In the genomic region with DNA sequence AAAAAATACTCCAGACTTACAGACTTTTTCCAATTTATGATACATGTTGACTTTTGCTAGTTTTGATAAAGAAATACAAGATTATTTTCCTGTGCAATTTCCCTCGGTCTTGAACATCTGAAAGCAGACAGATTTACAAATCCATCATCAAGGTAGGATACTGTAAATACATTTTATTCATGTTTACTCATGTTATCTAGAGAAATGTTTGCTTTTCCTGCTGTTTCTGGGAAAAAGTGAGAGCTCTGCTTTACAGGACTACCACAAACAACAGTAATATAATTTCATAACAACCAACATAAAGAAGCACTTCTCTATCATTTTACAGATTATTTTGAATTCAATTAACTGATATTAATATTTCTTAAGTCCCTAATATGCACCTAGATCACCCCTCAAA, we compare ENCODE assay signal across 33 cellular contexts. TPM values are rescaled to one million over a fixed set of nuclear protein-coding genes. Genes with fewer than 3 reads are reported as not detected.
A peak's percentile ranks its signal among the peaks of the same experiment; 100 is the strongest.
DNase-seq lines count a peak whose midpoint lies in the region; ATAC-seq, FAIRE-seq and TF ChIP-seq lines count a peak whose summit lies in the region.
"Had no signal": no experiment of that assay in that cellular context is flagged by ENCODE, and none has a peak within 500 bp of the region (broad histone marks: within the 10 kb centered on the region; RNA-seq: fewer than 3 reads in every experiment).

No MANE protein-coding gene starts in this region.

- TF ChIP-seq EP300 in HepG2 (IDR thresholded peaks at IDR 0.05; ENCODE audit: low read depth in 2 of 2, low read length in 2 of 2) (peak in 1 of 2 experiments; percentile 49; a peak in 1 of 4 replicates), HepG2 (CRISPR knock-in tag; IDR thresholded peaks at IDR 0.05; ENCODE audit: borderline replicate concordance) (no peak)

- H3K27ac ChIP-seq in HepG2 (ENCODE audit: extremely low read length, insufficient read depth, low read length) (no peak overlapping the region), right lobe of liver (no peak overlapping the region), VCaP (peak overlapping the region; percentile 27), tibial artery (no peak overlapping the region)
- H3K27ac ChIP-seq: 22Rv1; A549; BLaER1; BLaER1 treated with 17β-estradiol and CSF1 and Interleukin-3, amounts not matched to agents 10 nM and 100 nM; C4-2B had no signal

- TF ChIP-seq CTCF in HepG2 (CRISPR knock-in tag; IDR thresholded peaks at IDR 0.05), result no peak
- TF ChIP-seq CTCF in right lobe of liver (IDR thresholded peaks at IDR 0.05), result no peak
- TF ChIP-seq CTCF in VCaP (conservative IDR thresholded peaks at IDR 0.05), result no peak
- no peak for TF ChIP-seq CTCF in tibial artery (IDR thresholded peaks at IDR 0.05)

- FAIRE-seq in HepG2 (lab: Jason Lieb, UNC), result no peak
- FAIRE-seq: A204.1, A549, D721Med had no signal

- H4K20me1 ChIP-seq in HepG2 (ENCODE audit: insufficient read depth, low read length), result no peaks in the 10 kb centered on the region
- H4K20me1 ChIP-seq: BLaER1; BLaER1 treated with 17β-estradiol and CSF1 and Interleukin-3, amounts not matched to agents 10 nM and 100 nM had no signal

- ATAC-seq in HepG2 (no peak), right lobe of liver (no peak)
- ATAC-seq: A549; CD8-positive, alpha-beta T cell had no signal

- 0% methylated on average over 1 of the region's 1 CpG for WGBS in HepG2 (ENCODE audit: low lambda C conversion rate)
- WGBS in right lobe of liver (ENCODE audit: insufficient coverage, low coverage, low lambda C conversion rate, missing lambda C conversion rate), result 38% methylated on average over 1 of the region's 1 CpG

- CTCF ChIA-PET in HepG2 (lab: Yijun Ruan, JAX; ENCODE audit: low intra/inter-chr PET ratio, low total read pairs), result no interaction called here

- POLR2A ChIA-PET in HepG2 (lab: Yijun Ruan, JAX), result no interaction called here

- DNase-seq in HepG2 (ENCODE audit: low spot score) (peak; percentile 5), right lobe of liver (no peak), head of caudate nucleus (no peak), tibial artery (no peak)
- DNase-seq: 8988T; ACHN; AML-193; BE2C; C1 segment of cervical spinal cord; Caco-2; Calu3; CD4-positive, alpha-beta memory T cell; CD4-positive, alpha-beta T cell; CD4-positive, CD25-positive, alpha-beta regulatory T cell; CD8-positive, alpha-beta memory T cell; CD8-positive, alpha-beta T cell; COR-L47; DMS 273 treated with DMSO at 0.1 percent for 48 hours; DMS153; DMS53; DMS79; DMS79 treated with DMSO at 0.1 percent for 48 hours; DND-41; EL had no signal

- no TSS peak for BruUV-seq in HepG2 (replicated peaks; lab: Mats Ljungman, UMichigan)

- H3K79me2 ChIP-seq in HepG2 (ENCODE audit: insufficient read depth, low read length), result no peaks in the 10 kb centered on the region

- intact Hi-C loops in HepG2 (cut with micrococcal nuclease; ENCODE audit: unreplicated experiment) (no loop called here), right lobe of liver (cut with DNase I) (no loop called here), head of caudate nucleus (cut with DNase I) (no loop called here), tibial artery (cut with DNase I; ENCODE audit: low total_unique reads) (no loop called here)

- H3K4me2 ChIP-seq in HepG2 (ENCODE audit: low read depth, low read length), result peak overlapping the region; percentile 16
- H3K4me2 ChIP-seq: A549; BLaER1; BLaER1 treated with 17β-estradiol and CSF1 and Interleukin-3, amounts not matched to agents 10 nM and 100 nM had no signal

- no peak overlapping the region for H2AFZ ChIP-seq in HepG2 (ENCODE audit: low read length)

- H3K9ac ChIP-seq in HepG2 (ENCODE audit: insufficient read depth, low read depth, low read length) (no peak overlapping the region), endocrine pancreas (ENCODE audit: control insufficient read depth, insufficient read depth, low read length) (no peak overlapping the region)
- H3K9ac ChIP-seq: BLaER1; BLaER1 treated with 17β-estradiol and CSF1 and Interleukin-3, amounts not matched to agents 10 nM and 100 nM had no signal

- TF ChIP-seq POLR2A in HepG2 (IDR thresholded peaks at IDR 0.05; ENCODE audit: insufficient read depth in 1 of 2, low read depth in 2 of 2, low read length in 2 of 2), result no peak
- TF ChIP-seq POLR2A in right lobe of liver (IDR thresholded peaks at IDR 0.05), result no peak

- no peaks in the 10 kb centered on the region for H3K36me3 ChIP-seq in HepG2 (replicated peaks in 1 of 2; ENCODE audit: control insufficient read depth in 1 of 2, insufficient read depth in 2 of 2, low read length in 2 of 2)
- H3K36me3 ChIP-seq in right lobe of liver, result no peaks in the 10 kb centered on the region
- H3K36me3 ChIP-seq in endocrine pancreas (ENCODE audit: control insufficient read depth, insufficient read depth, low read length), result no peaks in the 10 kb centered on the region
- H3K36me3 ChIP-seq in tibial artery, result no peaks in the 10 kb centered on the region
- H3K36me3 ChIP-seq: BE2C; BLaER1; BLaER1 treated with 17β-estradiol and CSF1 and Interleukin-3, amounts not matched to agents 10 nM and 100 nM had no signal

- H3K4me3 ChIP-seq in HepG2 (replicated peaks in 1 of 3; ENCODE audit: insufficient read depth in 1 of 3, low read depth in 2 of 3, low read length in 3 of 3), result no peak overlapping the region
- H3K4me3 ChIP-seq in right lobe of liver, result no peak overlapping the region
- H3K4me3 ChIP-seq in endocrine pancreas (ENCODE audit: control insufficient read depth, insufficient read depth, low read length), result peak overlapping the region; percentile 28
- H3K4me3 ChIP-seq in tibial artery, result no peak overlapping the region
- H3K4me3 ChIP-seq: A549; BLaER1; BLaER1 treated with 17β-estradiol and CSF1 and Interleukin-3, amounts not matched to agents 10 nM and 100 nM had no signal

- H3K4me1 ChIP-seq in HepG2 (ENCODE audit: insufficient read depth, low read length), result peaks cover 30% of the 10 kb centered on the region
- H3K4me1 ChIP-seq in right lobe of liver, result no peaks in the 10 kb centered on the region
- H3K4me1 ChIP-seq in endocrine pancreas (ENCODE audit: control insufficient read depth, insufficient read depth, low read length), result no peaks in the 10 kb centered on the region
- no peaks in the 10 kb centered on the region for H3K4me1 ChIP-seq in tibial artery
- H3K4me1 ChIP-seq: BE2C; BLaER1; BLaER1 treated with 17β-estradiol and CSF1 and Interleukin-3, amounts not matched to agents 10 nM and 100 nM; Caco-2 had no signal

- H3K9me3 ChIP-seq in HepG2 (ENCODE audit: low read length), result no peaks in the 10 kb centered on the region
- no peaks in the 10 kb centered on the region for H3K9me3 ChIP-seq in right lobe of liver
- H3K9me3 ChIP-seq in endocrine pancreas (ENCODE audit: control insufficient read depth, low read length), result no peaks in the 10 kb centered on the region
- no peaks in the 10 kb centered on the region for H3K9me3 ChIP-seq in tibial artery
- H3K9me3 ChIP-seq: A549; BE2C; BLaER1; BLaER1 treated with 17β-estradiol and CSF1 and Interleukin-3, amounts not matched to agents 10 nM and 100 nM; Caco-2 had no signal

- in situ Hi-C loops in HepG2 (cut with HindIII; ENCODE audit: extremely low pct_ligation_motif_present, low pct_unique_long_range_greater_than_20kb), result no loop called here

- TF ChIP-seq RAD21 in HepG2 (CRISPR knock-in tag; IDR thresholded peaks at IDR 0.05), result no peak

- H3K27me3 ChIP-seq in HepG2 (ENCODE audit: control insufficient read depth in 1 of 2, insufficient read depth in 2 of 2, low read length in 2 of 2) (no peaks in the 10 kb centered on the region), right lobe of liver (no peaks in the 10 kb centered on the region), endocrine pancreas (ENCODE audit: control insufficient read depth, insufficient read depth, low read length) (no peaks in the 10 kb centered on the region), tibial artery (no peaks in the 10 kb centered on the region)
- H3K27me3 ChIP-seq: BE2C; BLaER1; BLaER1 treated with 17β-estradiol and CSF1 and Interleukin-3, amounts not matched to agents 10 nM and 100 nM had no signal

TF ChIP-seq in HepG2, 621 proteins besides CTCF, POLR2A, EP300 and RAD21 (continues in another document):
- TF ChIP-seq ZNF737 (CRISPR knock-in tag; IDR thresholded peaks at IDR 0.05; ENCODE audit: borderline replicate concordance), result no peak
- peak; percentile 63; the same call in 1 of the 2 replicates for TF ChIP-seq ISL2 (CRISPR knock-in tag; IDR thresholded peaks at IDR 0.05)
- TF ChIP-seq FOXA1 (IDR thresholded peaks at IDR 0.05), result no peak
- peak; percentile 31; the same call in 1 of the 2 replicates for TF ChIP-seq FOXA1 (CRISPR knock-in tag; IDR thresholded peaks at IDR 0.05)
- no peak for TF ChIP-seq FOXP1 (IDR thresholded peaks at IDR 0.05)
- peak; percentile 41 for TF ChIP-seq FOXP1 (CRISPR knock-in tag; IDR thresholded peaks at IDR 0.05)
- peak; percentile 75; the same call in 1 of the 2 replicates for TF ChIP-seq NCOA2 (CRISPR knock-in tag; IDR thresholded peaks at IDR 0.05)

RNA-seq across cellular contexts. Expression of a gene that starts 31.7 kb away (rescaled TPM):
- total RNA-seq in HepG2 (2016; rRNA removed; fragmentation: Illumina TruSeq; extraction: Trizol) (21.4 and 22.9 TPM in 2 replicates), right lobe of liver (10 to 100 TPM in 1 of 6 experiments, 1 to 10 TPM in 5; 4.5 to 10.4 (median 7.2) TPM)
- 5.9 and 7.0 TPM in 2 replicates for total RNA-seq in HepG2 (2016; cell fraction: cytosol; rRNA removed; fragmentation: Illumina TruSeq; extraction: Trizol; ENCODE audit: low read depth)
- 20.4 and 23.2 TPM in 2 replicates for total RNA-seq in HepG2 (2016; cell fraction: insoluble cytoplasmic fraction; rRNA removed; fragmentation: Illumina TruSeq; extraction: Trizol)
- 19.4 and 21.4 TPM in 2 replicates for total RNA-seq in HepG2 (2016; cell fraction: membrane; rRNA removed; fragmentation: Illumina TruSeq; extraction: Trizol)
- 39.3 and 40.4 TPM in 2 replicates for total RNA-seq in HepG2 (2016; cell fraction: nucleus; rRNA removed; fragmentation: Illumina TruSeq; extraction: Trizol)
- 23.4 and 32.6 TPM in 2 replicates for polyA plus RNA-seq in HepG2 (2011; rRNA removed)
- 8.4 and 15.0 TPM in 2 replicates for polyA plus RNA-seq in HepG2 (2011; cell fraction: cytosol; rRNA removed)
- 19.1 and 24.4 TPM in 2 replicates for polyA plus RNA-seq in HepG2 (2011; cell fraction: nucleus; rRNA removed)
- polyA plus RNA-seq in HepG2 (2012), result 19.1 and 25.0 TPM in 2 replicates
- polyA plus RNA-seq in HepG2 (2016; cell fraction: cytosol; fragmentation: Illumina TruSeq; extraction: Trizol; ENCODE audit: low read depth), result 5.4 and 5.6 TPM in 2 replicates
- 17.4 and 18.3 TPM in 2 replicates for polyA plus RNA-seq in HepG2 (2016; cell fraction: insoluble cytoplasmic fraction; fragmentation: Illumina TruSeq; extraction: Trizol; ENCODE audit: low read depth)
- polyA plus RNA-seq in HepG2 (2016; cell fraction: membrane; fragmentation: Illumina TruSeq; extraction: Trizol; ENCODE audit: low read depth), result 10.1 and 12.8 TPM in 2 replicates
- 47.6 and 48.1 TPM in 2 replicates for polyA plus RNA-seq in HepG2 (2016; cell fraction: nucleus; fragmentation: Illumina TruSeq; extraction: Trizol; ENCODE audit: insufficient read depth, low read depth)
- polyA minus RNA-seq in HepG2 (2011; rRNA and poly(A)+ RNA removed; ENCODE audit: low replicate concordance), result 2.8 and 71.7 TPM in 2 replicates
- 24.5 and 24.8 TPM in 2 replicates for polyA minus RNA-seq in HepG2 (2011; cell fraction: cytosol; rRNA and poly(A)+ RNA removed)
- 89.6 and 113 TPM in 2 replicates for polyA minus RNA-seq in HepG2 (2011; cell fraction: nucleus; rRNA and poly(A)+ RNA removed)
